In the genomic region with DNA sequence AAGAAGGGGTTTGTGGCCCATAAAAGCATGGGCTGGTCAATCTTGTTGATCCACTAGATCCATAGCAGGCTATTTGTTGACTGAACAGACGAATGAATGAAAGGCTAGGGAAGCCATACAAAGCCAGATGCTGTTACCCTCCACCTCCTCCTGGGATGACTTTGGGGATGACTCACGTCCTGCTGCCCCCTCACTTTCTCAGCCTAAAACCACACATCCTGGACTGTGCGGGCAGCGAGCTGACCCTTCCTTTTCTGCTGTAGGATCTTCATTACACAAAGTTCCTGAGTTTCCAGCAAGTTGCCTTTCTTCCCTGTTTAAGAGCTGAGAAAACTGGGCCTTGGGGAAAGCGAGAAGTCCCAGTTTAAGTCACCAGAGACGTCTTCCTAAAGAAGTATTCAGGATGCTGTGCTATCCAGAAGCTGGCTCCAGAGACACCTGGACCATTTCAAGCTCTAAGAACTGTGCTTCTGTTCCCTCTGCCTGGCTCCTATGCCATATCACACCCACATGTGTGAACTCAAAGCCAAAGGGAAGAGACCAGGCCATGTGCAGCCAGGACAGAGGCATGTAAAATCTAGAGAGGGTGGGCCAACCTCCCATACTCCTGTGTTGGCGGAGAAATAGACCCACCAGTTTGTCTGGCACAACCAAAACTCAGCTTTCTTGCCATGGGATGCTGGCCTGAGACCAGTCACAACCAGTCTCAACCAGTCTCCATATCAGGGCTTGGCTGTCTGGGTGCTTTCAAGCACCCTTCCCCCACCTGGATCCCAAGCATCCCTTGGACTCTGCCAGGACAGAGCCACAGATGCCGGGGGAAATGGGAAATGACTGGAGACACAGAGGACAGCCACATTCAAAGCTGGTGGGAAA, we compare ENCODE assay signal across 11 cellular contexts. TPM values are rescaled to one million over a fixed set of nuclear protein-coding genes. Genes with fewer than 3 reads are reported as not detected.
DNase-seq lines count a peak whose midpoint lies in the region; ATAC-seq and TF ChIP-seq lines count a peak whose summit lies in the region.
"Had no signal": no experiment of that assay in that cellular context is flagged by ENCODE, and none has a peak within 500 bp of the region (broad histone marks: within the 10 kb centered on the region; RNA-seq: fewer than 3 reads in every experiment).

No MANE protein-coding gene starts in this region.

- H3K27ac ChIP-seq in CD8-positive, alpha-beta memory T cell (ENCODE audit: low read depth, low read length) = no peak overlapping the region
- no peak overlapping the region for H3K27ac ChIP-seq in Peyer's patch
- H3K27ac ChIP-seq: cardiac muscle cell, WERI-Rb-1 had no signal

- no peak for DNase-seq in stimulated activated naive CD8-positive, alpha-beta T cell treated with anti-CD3 and anti-CD28 coated beads, Interleukin-15, Interleukin-2, amounts not matched to agents 100 U/mL and 50 U/mL, for 24 hours
- peak; percentile 49 for DNase-seq in UCSD-AML1 (lab: John Stamatoyannopoulos, UW; ENCODE audit: unreplicated experiment)
- no peak for DNase-seq in immature natural killer cell
- no peak for DNase-seq in CD8-positive, alpha-beta memory T cell
- DNase-seq in Peyer's patch = no peak
- DNase-seq: stimulated activated CD4-positive, alpha-beta T cell treated with anti-CD3 and anti-CD28 coated beads, Interleukin-2, amount 100 ng/mL, for 48 hours; WERI-Rb-1 had no signal

- H3K4me1 Mint-ChIP-seq in stimulated activated naive CD8-positive, alpha-beta T cell treated with anti-CD3 and anti-CD28 coated beads, Interleukin-15, Interleukin-2, amounts not matched to agents 100 ng/mL and 50 ng/mL, for 24 hours (ENCODE audit: low read depth) = peaks cover 51% of the 10 kb centered on the region
- peaks cover 65 to 74% of the 10 kb centered on the region in 2 donors for H3K4me1 Mint-ChIP-seq in immature natural killer cell
- H3K4me1 Mint-ChIP-seq in CD8-positive, alpha-beta memory T cell = peaks cover 47 to 58% (median 53%) of the 10 kb centered on the region in 3 donors

- peak overlapping the region; percentile 25 for H3K4me3 Mint-ChIP-seq in stimulated activated naive CD8-positive, alpha-beta T cell treated with anti-CD3 and anti-CD28 coated beads, Interleukin-15, Interleukin-2, amounts not matched to agents 100 ng/mL and 50 ng/mL, for 24 hours
- no peak overlapping the region for H3K4me3 Mint-ChIP-seq in immature natural killer cell
- H3K4me3 Mint-ChIP-seq in CD8-positive, alpha-beta memory T cell = peak overlapping the region in 1 of 7 donors; percentile 45

- no peaks in the 10 kb centered on the region for H3K27me3 ChIP-seq in CD8-positive, alpha-beta memory T cell (ENCODE audit: insufficient read depth, low read length, poor library complexity, severe bottlenecking)
- no peaks in the 10 kb centered on the region for H3K27me3 ChIP-seq in Peyer's patch
- H3K27me3 ChIP-seq: cardiac muscle cell had no signal

- H3K4me3 ChIP-seq in CD8-positive, alpha-beta memory T cell (ENCODE audit: low read length) = no peak overlapping the region
- no peak overlapping the region for H3K4me3 ChIP-seq in Peyer's patch
- H3K4me3 ChIP-seq: cardiac muscle cell had no signal

- H3K27ac Mint-ChIP-seq in stimulated activated naive CD8-positive, alpha-beta T cell treated with anti-CD3 and anti-CD28 coated beads, Interleukin-15, Interleukin-2, amounts not matched to agents 100 ng/mL and 50 ng/mL, for 24 hours = peak overlapping the region; percentile 40
- H3K27ac Mint-ChIP-seq in immature natural killer cell = peak overlapping the region; percentile 28 to 84 (median 67)
- peak overlapping the region in 4 of 8 donors; percentile 20 to 77 (median 54) for H3K27ac Mint-ChIP-seq in CD8-positive, alpha-beta memory T cell

- H3K36me3 Mint-ChIP-seq in stimulated activated naive CD8-positive, alpha-beta T cell treated with anti-CD3 and anti-CD28 coated beads, Interleukin-15, Interleukin-2, amounts not matched to agents 100 ng/mL and 50 ng/mL, for 24 hours (ENCODE audit: low read depth) = no peaks in the 10 kb centered on the region
- H3K36me3 Mint-ChIP-seq in immature natural killer cell = peaks cover 0 to 11% (median 4%) of the 10 kb centered on the region in 3 donors
- H3K36me3 Mint-ChIP-seq in CD8-positive, alpha-beta memory T cell = peaks cover 0 to 5% (median 4%) of the 10 kb centered on the region in 3 donors

- ATAC-seq in stimulated activated naive CD8-positive, alpha-beta T cell treated with anti-CD3 and anti-CD28 coated beads, Interleukin-15, Interleukin-2, amounts not matched to agents 100 U/mL and 50 U/mL, for 24 hours = no peak
- ATAC-seq in HG03039 (IDR thresholded peaks at IDR 0.05; ENCODE audit: unreplicated experiment) (no peak), HG03520 (IDR thresholded peaks at IDR 0.05; ENCODE audit: unreplicated experiment) (no peak)

- POLR2A ChIA-PET in CD8-positive, alpha-beta memory T cell (lab: Charles Lee) = interaction anchor here (0.6 to 0.9 kb wide), 2 partner anchors 9 to 1794 kb away, joined by 3 to 4 read pairs; no protein-coding TSS in a partner anchor

- TF ChIP-seq POLR2A in Peyer's patch (IDR thresholded peaks at IDR 0.05) = no peak

- H3K27me3 Mint-ChIP-seq in stimulated activated naive CD8-positive, alpha-beta T cell treated with anti-CD3 and anti-CD28 coated beads, Interleukin-15, Interleukin-2, amounts not matched to agents 100 ng/mL and 50 ng/mL, for 24 hours = no peaks in the 10 kb centered on the region
- peaks cover 2 to 12% (median 3%) of the 10 kb centered on the region in 3 donors for H3K27me3 Mint-ChIP-seq in immature natural killer cell (ENCODE audit: low read depth in 3 of 3)
- H3K27me3 Mint-ChIP-seq in CD8-positive, alpha-beta memory T cell = no peaks in the 10 kb centered on the region

- H3K36me3 ChIP-seq in CD8-positive, alpha-beta memory T cell (ENCODE audit: insufficient read depth, low read length) = no peaks in the 10 kb centered on the region
- no peaks in the 10 kb centered on the region for H3K36me3 ChIP-seq in Peyer's patch
- H3K36me3 ChIP-seq: cardiac muscle cell had no signal

- H3K9me3 Mint-ChIP-seq in stimulated activated naive CD8-positive, alpha-beta T cell treated with anti-CD3 and anti-CD28 coated beads, Interleukin-15, Interleukin-2, amounts not matched to agents 100 ng/mL and 50 ng/mL, for 24 hours = no peaks in the 10 kb centered on the region
- no peaks in the 10 kb centered on the region for H3K9me3 Mint-ChIP-seq in immature natural killer cell
- no peaks in the 10 kb centered on the region for H3K9me3 Mint-ChIP-seq in CD8-positive, alpha-beta memory T cell

- H3K4me1 ChIP-seq in CD8-positive, alpha-beta memory T cell (ENCODE audit: insufficient read depth, low read length) = peaks cover 27% of the 10 kb centered on the region
- H3K4me1 ChIP-seq in Peyer's patch = peaks cover 0 to 17% (median 5%) of the 10 kb centered on the region in 4 donors

- CTCF ChIA-PET in CD8-positive, alpha-beta memory T cell (lab: Charles Lee) = interaction anchor here (1.2 to 8.4 kb wide), 2 partner anchors 11 kb away, joined by 3 to 147 read pairs; no protein-coding TSS in a partner anchor

- TF ChIP-seq CTCF in Peyer's patch (IDR thresholded peaks at IDR 0.05) = no peak

- no peaks in the 10 kb centered on the region for H3K9me3 ChIP-seq in CD8-positive, alpha-beta memory T cell (ENCODE audit: low read length)
- H3K9me3 ChIP-seq in Peyer's patch = no peaks in the 10 kb centered on the region

RNA-seq across cellular contexts. Expression of a gene that starts 4.7 kb away (rescaled TPM):
- 10 to 100 TPM; 34.4 to 77.5 (median 73.1) TPM for polyA plus RNA-seq in immature natural killer cell
- 100 to 1,000 TPM; 102 to 105 TPM for total RNA-seq in CD8-positive, alpha-beta memory T cell
- 68.0 TPM for polyA plus RNA-seq in CD8-positive, alpha-beta memory T cell
- 100 to 1,000 TPM in 3 of 4 donors, 10 to 100 TPM in 1; 48.7 to 143 (median 122) TPM for total RNA-seq in Peyer's patch

RNA-seq across cellular contexts. Expression of a gene that starts 56.6 kb away (rescaled TPM):
- 100 to 1,000 TPM in 1 of 3 donors, 10 to 100 TPM in 2; 65.1 to 109 (median 81.0) TPM for polyA plus RNA-seq in immature natural killer cell
- 10 to 100 TPM; 33.1 to 36.6 TPM for total RNA-seq in CD8-positive, alpha-beta memory T cell
- 41.8 TPM for polyA plus RNA-seq in CD8-positive, alpha-beta memory T cell
- 10 to 100 TPM in 3 of 4 donors, 1 to 10 TPM in 1; 8.3 to 20.7 (median 11.4) TPM for total RNA-seq in Peyer's patch
